In the genomic region with DNA sequence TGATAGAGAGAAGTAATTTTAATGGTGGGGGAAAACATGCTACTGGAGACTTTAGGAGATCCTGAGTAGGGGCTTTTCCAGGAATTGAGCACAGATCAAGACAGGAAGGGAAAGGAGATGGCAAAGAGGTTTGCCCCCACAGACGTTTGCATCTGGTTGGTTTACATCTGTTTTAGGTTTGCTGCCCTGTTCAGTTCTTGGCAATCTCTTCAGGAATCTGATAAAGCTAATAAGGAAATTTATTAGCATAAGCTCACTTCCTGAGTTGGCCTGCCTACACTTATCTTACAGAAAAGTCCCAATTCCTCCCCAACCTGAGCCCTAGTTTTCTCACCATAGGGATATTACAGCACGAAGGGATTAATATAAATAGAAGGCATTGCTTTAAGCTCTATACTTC, we compare ENCODE assay signal across 24 cellular contexts. TPM values are rescaled to one million over a fixed set of nuclear protein-coding genes. Genes with fewer than 3 reads are reported as not detected.
"Had no signal": no experiment of that assay in that cellular context is flagged by ENCODE, and none has a peak within 500 bp of the region (broad histone marks: within the 10 kb centered on the region; RNA-seq: fewer than 3 reads in every experiment).

No MANE protein-coding gene starts in this region.

- DNase-seq: activated CD4-positive, alpha-beta T cell treated with anti-CD3 and anti-CD28 coated beads, Interleukin-2, amount 50 U/mL, for 1 hour; activated CD8-positive, alpha-beta memory T cell treated with anti-CD3 and anti-CD28 coated beads, Interleukin-2, amount 50 U/mL, for 4 hours; activated effector memory CD4-positive, alpha-beta T cell treated with Interleukin-2 at 50 U/mL for 16 hours; activated naive CD4-positive, alpha-beta T cell treated with anti-CD3 and anti-CD28 coated beads, Interleukin-2, amount 50 U/mL, for 16 hours; activated T-cell treated with anti-CD3 and anti-CD28 coated beads, Interleukin-2, amount 50 U/mL, for 4 hours; cerebellar nuclear complex; effector CD8-positive, alpha-beta T cell; left cardiac atrium; naive thymus-derived CD4-positive, alpha-beta T cell; stimulated activated naive CD8-positive, alpha-beta T cell treated with anti-CD3 and anti-CD28 coated beads, Interleukin-15, Interleukin-2, amounts not matched to agents 100 U/mL and 50 U/mL, for 24 hours; substantia nigra; tibial artery had no signal

- H3K4me2 ChIP-seq: neural progenitor cell had no signal

- H3K27ac ChIP-seq: esophagus muscularis mucosa, neural progenitor cell, prostate gland, right atrium auricular region, skin epidermis, tibial artery had no signal

- H3K36me3 ChIP-seq: esophagus muscularis mucosa, neural progenitor cell, prostate gland, right atrium auricular region, tibial artery had no signal

- H3K9me3 ChIP-seq: esophagus muscularis mucosa, prostate gland, right atrium auricular region, tibial artery had no signal

- H3K4me3 ChIP-seq: esophagus muscularis mucosa, neural progenitor cell, prostate gland, right atrium auricular region, skin epidermis, tibial artery had no signal

- H3K4me1 ChIP-seq: prostate gland had no signal

- ATAC-seq: activated CD4-positive, CD25-positive, alpha-beta regulatory T cell treated with anti-CD3 and anti-CD28 coated beads, Interleukin-2, amount 50 U/mL, for 24 hours; activated T-cell treated with anti-CD3 and anti-CD28 coated beads, Interleukin-2, amount 50 U/mL, for 4 hours; left cardiac atrium; naive thymus-derived CD4-positive, alpha-beta T cell; stimulated activated naive CD8-positive, alpha-beta T cell treated with anti-CD3 and anti-CD28 coated beads, Interleukin-15, Interleukin-2, amounts not matched to agents 100 U/mL and 50 U/mL, for 24 hours had no signal

- H3K9ac ChIP-seq: neural progenitor cell had no signal

- FAIRE-seq: bronchial epithelial cell, urothelium cell line had no signal

- H2AFZ ChIP-seq: neural progenitor cell had no signal

- H3K27me3 ChIP-seq: neural progenitor cell, right atrium auricular region had no signal

RNA-seq across cellular contexts. Expression of gene CFAP95, which starts 3.4 kb away (rescaled TPM):
- total RNA-seq: activated T-cell treated with anti-CD3 and anti-CD28 coated beads, Interleukin-2, amount 50 U/mL, for 4 hours; bronchial epithelial cell; esophagus muscularis mucosa; fibroblast of villous mesenchyme; glomerular endothelial cell; lower leg skin; naive thymus-derived CD4-positive, alpha-beta T cell; osteocyte; right atrium auricular region had no signal
